8 cellular contexts compared by ENCODE assay signal in genomic region chr12:32558941-32559340, GRCh38.
DNase-seq lines count a peak whose midpoint lies in the region; ATAC-seq and TF ChIP-seq lines count a peak whose summit lies in the region.

No MANE protein-coding gene starts in this region.

- no peaks in the 10 kb centered on the region for H3K9me3 Mint-ChIP-seq in activated CD8-positive, alpha-beta T cell treated with anti-CD3 and anti-CD28 coated beads for 36 hours

- H3K4me1 Mint-ChIP-seq in activated CD8-positive, alpha-beta T cell treated with anti-CD3 and anti-CD28 coated beads for 36 hours (ENCODE audit: low read depth), result no peaks in the 10 kb centered on the region

- no peaks in the 10 kb centered on the region for H3K36me3 Mint-ChIP-seq in activated CD8-positive, alpha-beta T cell treated with anti-CD3 and anti-CD28 coated beads for 36 hours (ENCODE audit: low read depth)

- peak; percentile 62 for DNase-seq in RPMI7951 (ENCODE audit: low read depth)
- no peak for DNase-seq in ecto neural progenitor cell (ENCODE audit: low spot score)
- DNase-seq in activated CD4-positive, alpha-beta T cell treated with anti-CD3 and anti-CD28 coated beads, Interleukin-2, amount 50 U/mL, for 48 hours, result no peak
- DNase-seq in amniotic stem cell (lab: John Stamatoyannopoulos, UW), result no peak
- DNase-seq in activated CD8-positive, alpha-beta T cell treated with anti-CD3 and anti-CD28 coated beads for 36 hours, result no peak

- TF ChIP-seq CTCF in neutrophil (IDR thresholded peaks at IDR 0.05), result no peak
- TF ChIP-seq CTCF in activated CD8-positive, alpha-beta T cell treated with anti-CD3 and anti-CD28 coated beads for 36 hours (IDR thresholded peaks at IDR 0.05), result no peak

- no peak overlapping the region for H3K4me3 Mint-ChIP-seq in activated CD8-positive, alpha-beta T cell treated with anti-CD3 and anti-CD28 coated beads for 36 hours

- peaks cover 11% of the 10 kb centered on the region for H3K36me3 ChIP-seq in neutrophil

- H3K27me3 ChIP-seq in neutrophil, result no peaks in the 10 kb centered on the region

- peaks cover 15 to 18% of the 10 kb centered on the region in 2 experiments for H3K4me1 ChIP-seq in neutrophil (ENCODE audit: control insufficient read depth in 1 of 2, insufficient read depth in 1 of 2, low read depth in 1 of 2, low read length in 1 of 2)

- H3K4me3 ChIP-seq in neutrophil (ENCODE audit: low read depth in 1 of 2, low read length in 1 of 2), result no peak overlapping the region

- H3K27me3 Mint-ChIP-seq in activated CD8-positive, alpha-beta T cell treated with anti-CD3 and anti-CD28 coated beads for 36 hours, result peaks cover 2% of the 10 kb centered on the region

- H3K27ac ChIP-seq in neutrophil, result peak overlapping the region; percentile 61

- H3K27ac Mint-ChIP-seq in activated CD8-positive, alpha-beta T cell treated with anti-CD3 and anti-CD28 coated beads for 36 hours, result no peak overlapping the region

- intact Hi-C loops in activated CD8-positive, alpha-beta T cell treated with anti-CD3 and anti-CD28 coated beads for 36 hours (cut with micrococcal nuclease), result no loop called here

- peak; percentile 99 for ATAC-seq in GM18858 (IDR thresholded peaks at IDR 0.05; ENCODE audit: unreplicated experiment)
- peak; percentile 99 for ATAC-seq in HG02763 (IDR thresholded peaks at IDR 0.05; ENCODE audit: unreplicated experiment)
- ATAC-seq in activated CD8-positive, alpha-beta T cell treated with anti-CD3 and anti-CD28 coated beads for 36 hours, result no peak

- POLR2A ChIA-PET in activated CD8-positive, alpha-beta T cell treated with anti-CD3 and anti-CD28 coated beads for 36 hours (lab: Charles Lee), result no interaction called here

- CTCF ChIA-PET in activated CD8-positive, alpha-beta T cell treated with anti-CD3 and anti-CD28 coated beads for 36 hours (lab: Charles Lee), result no interaction called here

- H3K9me3 ChIP-seq in neutrophil, result no peaks in the 10 kb centered on the region
